Comparison of ENCODE assay signal across 9 cellular contexts in the genomic region with DNA sequence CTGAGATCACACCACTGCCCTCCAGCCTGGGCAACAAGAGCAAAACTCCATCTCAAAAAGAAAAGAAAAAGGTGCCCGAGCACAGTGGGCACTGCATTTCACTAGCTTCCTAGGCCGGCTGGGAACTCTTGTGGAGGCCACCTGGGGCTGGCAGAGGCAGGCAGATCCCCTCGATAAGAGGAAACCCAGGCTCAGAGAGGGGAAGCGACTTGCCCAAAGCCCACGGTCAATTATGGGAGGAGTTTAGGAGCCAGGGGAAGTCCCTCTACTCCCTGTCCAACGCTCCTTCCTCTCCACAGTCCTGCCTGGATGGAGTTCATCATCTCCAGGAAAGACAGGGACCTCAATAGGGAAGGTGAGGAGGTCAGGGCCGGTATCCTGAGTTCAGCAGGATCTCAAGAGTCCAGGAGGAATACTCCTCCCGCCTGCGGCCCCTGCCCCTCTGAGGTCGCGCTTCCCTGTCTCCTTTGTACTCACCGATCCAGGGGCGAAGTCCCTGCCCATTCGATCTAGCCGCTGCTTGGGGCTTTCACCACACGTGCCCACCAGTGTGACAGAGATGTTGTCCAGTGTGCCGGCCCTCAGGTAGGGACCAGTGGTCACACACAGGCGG. TPM values are rescaled to one million over a fixed set of nuclear protein-coding genes. Genes with fewer than 3 reads are reported as not detected.
DNase-seq lines count a peak whose midpoint lies in the region; ATAC-seq and TF ChIP-seq lines count a peak whose summit lies in the region.
"Had no signal": no experiment of that assay in that cellular context is flagged by ENCODE, and none has a peak within 500 bp of the region (broad histone marks: within the 10 kb centered on the region; RNA-seq: fewer than 3 reads in every experiment).

No MANE protein-coding gene starts in this region.

- POLR2A ChIA-PET in activated CD4-positive, alpha-beta memory T cell treated with anti-CD3 and anti-CD28 coated beads for 36 hours (lab: Charles Lee), result interaction anchor here (1.0 to 1.3 kb wide), 2 partner anchors 43 to 56 kb away, joined by 3 read pairs; no protein-coding TSS in a partner anchor

- no peak for TF ChIP-seq EP300 in suprapubic skin (IDR thresholded peaks at IDR 0.05)

- H3K4me3 ChIP-seq in iPS-15b (ENCODE audit: low read depth, low read length) (peak overlapping the region; percentile 100), suprapubic skin (peak overlapping the region; percentile 74)

- DNase-seq in activated CD4-positive, alpha-beta T cell treated with anti-CD3 and anti-CD28 coated beads, Interleukin-2, amount 10 ng/mL, durations not matched to agents 24 days and 14 days, result peak; percentile 63
- no peak for DNase-seq in activated CD4-positive, alpha-beta T cell treated with anti-CD3 and anti-CD28 coated beads, Interleukin-2, amount 50 U/mL, for 1 hour
- DNase-seq in activated CD4-positive, alpha-beta memory T cell treated with anti-CD3 and anti-CD28 coated beads for 36 hours, result no peak
- DNase-seq in suprapubic skin (ENCODE audit: low spot score in 2 of 2) (no peak), putamen (ENCODE audit: low spot score) (no peak)
- no peak for DNase-seq in stimulated activated CD4-positive, alpha-beta T cell treated with anti-CD3 and anti-CD28 coated beads, Interleukin-15, amount 100 ng/mL, for 24 hours
- DNase-seq: NCI-H1048 had no signal

- CTCF ChIA-PET in activated CD4-positive, alpha-beta memory T cell treated with anti-CD3 and anti-CD28 coated beads for 36 hours (lab: Charles Lee), result interaction anchor here (1.0 to 7.0 kb wide), 14 partner anchors 8 to 183 kb away, joined by 4 to 92 read pairs (median 25); no protein-coding TSS in a partner anchor

- intact Hi-C loops in activated CD4-positive, alpha-beta T cell treated with anti-CD3 and anti-CD28 coated beads, Interleukin-2, amount 10 ng/mL, durations not matched to agents 24 days and 14 days (cut with micrococcal nuclease), result loop anchor here (10.0 kb wide), 1 partner anchor 203 kb away; the partner anchor contains the start of gene RNF227
- intact Hi-C loops in activated CD4-positive, alpha-beta memory T cell treated with anti-CD3 and anti-CD28 coated beads for 36 hours (cut with micrococcal nuclease), result loop anchor here (5.0 kb wide), 1 partner anchor 185 kb away; the partner anchor contains the start of genes CNTROB and TRAPPC1

- peak overlapping the region; percentile 91 for H3K27ac ChIP-seq in suprapubic skin

- H3K9me3 Mint-ChIP-seq in activated CD4-positive, alpha-beta T cell treated with anti-CD3 and anti-CD28 coated beads, Interleukin-2, amount 10 ng/mL, durations not matched to agents 24 days and 14 days, result no peaks in the 10 kb centered on the region
- H3K9me3 Mint-ChIP-seq in activated CD4-positive, alpha-beta memory T cell treated with anti-CD3 and anti-CD28 coated beads for 36 hours, result peaks cover 2% of the 10 kb centered on the region

- no peak for TF ChIP-seq CTCF in suprapubic skin (IDR thresholded peaks at IDR 0.05)

- peak overlapping the region; percentile 91 for H3K4me3 Mint-ChIP-seq in activated CD4-positive, alpha-beta T cell treated with anti-CD3 and anti-CD28 coated beads, Interleukin-2, amount 10 ng/mL, durations not matched to agents 24 days and 14 days
- H3K4me3 Mint-ChIP-seq in activated CD4-positive, alpha-beta memory T cell treated with anti-CD3 and anti-CD28 coated beads for 36 hours, result peak overlapping the region; percentile 83

- H3K36me3 ChIP-seq in iPS-15b (ENCODE audit: control insufficient read depth, insufficient read depth, low read length) (no peaks in the 10 kb centered on the region), suprapubic skin (no peaks in the 10 kb centered on the region)

- H3K27ac Mint-ChIP-seq in activated CD4-positive, alpha-beta T cell treated with anti-CD3 and anti-CD28 coated beads, Interleukin-2, amount 10 ng/mL, durations not matched to agents 24 days and 14 days, result no peak overlapping the region
- H3K27ac Mint-ChIP-seq in activated CD4-positive, alpha-beta memory T cell treated with anti-CD3 and anti-CD28 coated beads for 36 hours, result no peak overlapping the region

- peaks cover 60% of the 10 kb centered on the region for H3K27me3 Mint-ChIP-seq in activated CD4-positive, alpha-beta T cell treated with anti-CD3 and anti-CD28 coated beads, Interleukin-2, amount 10 ng/mL, durations not matched to agents 24 days and 14 days
- H3K27me3 Mint-ChIP-seq in activated CD4-positive, alpha-beta memory T cell treated with anti-CD3 and anti-CD28 coated beads for 36 hours, result peaks cover 54% of the 10 kb centered on the region

- peaks cover 4% of the 10 kb centered on the region for H3K36me3 Mint-ChIP-seq in activated CD4-positive, alpha-beta T cell treated with anti-CD3 and anti-CD28 coated beads, Interleukin-2, amount 10 ng/mL, durations not matched to agents 24 days and 14 days (ENCODE audit: low read depth)
- H3K36me3 Mint-ChIP-seq in activated CD4-positive, alpha-beta memory T cell treated with anti-CD3 and anti-CD28 coated beads for 36 hours, result peaks cover 16% of the 10 kb centered on the region

- H3K9ac ChIP-seq in iPS-15b (ENCODE audit: low read depth, low read length), result no peak overlapping the region

- no peaks in the 10 kb centered on the region for H3K4me1 ChIP-seq in iPS-15b (ENCODE audit: control insufficient read depth, insufficient read depth, low read length)
- H3K4me1 ChIP-seq in suprapubic skin, result peaks cover 43% of the 10 kb centered on the region

- WGBS in suprapubic skin, result 17% methylated on average over 17 of the region's 18 CpGs

- H3K4me1 Mint-ChIP-seq in activated CD4-positive, alpha-beta T cell treated with anti-CD3 and anti-CD28 coated beads, Interleukin-2, amount 10 ng/mL, durations not matched to agents 24 days and 14 days, result peaks cover 39% of the 10 kb centered on the region
- H3K4me1 Mint-ChIP-seq in activated CD4-positive, alpha-beta memory T cell treated with anti-CD3 and anti-CD28 coated beads for 36 hours (ENCODE audit: low read depth), result peaks cover 35% of the 10 kb centered on the region

- TF ChIP-seq POLR2A in suprapubic skin (IDR thresholded peaks at IDR 0.05), result no peak

- H3K27me3 ChIP-seq in iPS-15b (ENCODE audit: control insufficient read depth, insufficient read depth, low read length) (peaks cover 57% of the 10 kb centered on the region), suprapubic skin (peaks cover 36% of the 10 kb centered on the region)

- ATAC-seq in GM18909 (IDR thresholded peaks at IDR 0.05; ENCODE audit: poor library complexity, unreplicated experiment), result no peak

- H3K9me3 ChIP-seq in iPS-15b (ENCODE audit: control insufficient read depth, insufficient read depth, low read length) (no peaks in the 10 kb centered on the region), suprapubic skin (no peaks in the 10 kb centered on the region)

RNA-seq across cellular contexts. Expression of gene ALOXE3, which starts 0.8 kb away (rescaled TPM):
- total RNA-seq in activated CD4-positive, alpha-beta T cell treated with anti-CD3 and anti-CD28 coated beads, Interleukin-2, amount 10 ng/mL, durations not matched to agents 24 days and 14 days, result not detected in 2 replicates
- under 1 TPM; 0.12 TPM for total RNA-seq in activated CD4-positive, alpha-beta memory T cell treated with anti-CD3 and anti-CD28 coated beads for 36 hours
- 10 to 100 TPM; 44.5 to 95.3 (median 69.9) TPM for total RNA-seq in suprapubic skin

RNA-seq across cellular contexts. Expression of gene HES7, which starts 6.4 kb away (rescaled TPM):
- 1.5 and 2.1 TPM in 2 replicates for total RNA-seq in activated CD4-positive, alpha-beta T cell treated with anti-CD3 and anti-CD28 coated beads, Interleukin-2, amount 10 ng/mL, durations not matched to agents 24 days and 14 days
- 1 to 10 TPM; 2.5 to 2.8 TPM for total RNA-seq in activated CD4-positive, alpha-beta memory T cell treated with anti-CD3 and anti-CD28 coated beads for 36 hours
- not detected for total RNA-seq in suprapubic skin

RNA-seq across cellular contexts. Expression of gene ALOX12B, which starts 30.0 kb away (rescaled TPM):
- 0.77 and 0.88 TPM in 2 replicates for total RNA-seq in activated CD4-positive, alpha-beta T cell treated with anti-CD3 and anti-CD28 coated beads, Interleukin-2, amount 10 ng/mL, durations not matched to agents 24 days and 14 days
- 1 to 10 TPM; 2.1 to 2.3 TPM for total RNA-seq in activated CD4-positive, alpha-beta memory T cell treated with anti-CD3 and anti-CD28 coated beads for 36 hours
- 100 to 1,000 TPM in 3 of 4 donors, 10 to 100 TPM in 1; 91.4 to 150 (median 119) TPM for total RNA-seq in suprapubic skin

RNA-seq across cellular contexts. Expression of gene PER1, which starts 34.7 kb away (rescaled TPM):
- total RNA-seq in activated CD4-positive, alpha-beta T cell treated with anti-CD3 and anti-CD28 coated beads, Interleukin-2, amount 10 ng/mL, durations not matched to agents 24 days and 14 days, result 39.4 and 41.7 TPM in 2 replicates
- total RNA-seq in activated CD4-positive, alpha-beta memory T cell treated with anti-CD3 and anti-CD28 coated beads for 36 hours, result 10 to 100 TPM; 48.9 to 56.3 TPM
- total RNA-seq in suprapubic skin, result 100 to 1,000 TPM; 272 to 655 (median 330) TPM

RNA-seq across cellular contexts. Expression of gene VAMP2, which starts 45.3 kb away (rescaled TPM):
- 45.1 and 49.6 TPM in 2 replicates for total RNA-seq in activated CD4-positive, alpha-beta T cell treated with anti-CD3 and anti-CD28 coated beads, Interleukin-2, amount 10 ng/mL, durations not matched to agents 24 days and 14 days
- 10 to 100 TPM; 30.1 to 30.4 TPM for total RNA-seq in activated CD4-positive, alpha-beta memory T cell treated with anti-CD3 and anti-CD28 coated beads for 36 hours
- total RNA-seq in suprapubic skin, result 10 to 100 TPM; 41.2 to 64.3 (median 52.8) TPM

Comparison
In these comparisons a context has a peak if more than half of its experiments do, and no peak if none do; other contexts are left out.
1. RNA of gene ALOXE3, which starts 0.8 kb away (total RNA-seq): 44.5 to 95.3 TPM in suprapubic skin; 0.12 TPM in activated CD4-positive, alpha-beta memory T cell treated with anti-CD3 and anti-CD28 coated beads for 36 hours and not detected in activated CD4-positive, alpha-beta T cell treated with anti-CD3 and anti-CD28 coated beads, Interleukin-2, amount 10 ng/mL, durations not matched to agents 24 days and 14 days; every median in the first group is over 10 times any median in the second.
2. RNA of gene ALOX12B, which starts 30.0 kb away (total RNA-seq): 91.4 to 150 TPM in suprapubic skin; 2.1 to 2.3 TPM in activated CD4-positive, alpha-beta memory T cell treated with anti-CD3 and anti-CD28 coated beads for 36 hours and 0.77 to 0.88 TPM in activated CD4-positive, alpha-beta T cell treated with anti-CD3 and anti-CD28 coated beads, Interleukin-2, amount 10 ng/mL, durations not matched to agents 24 days and 14 days; every median in the first group is over 10 times any median in the second.